Comparison of ENCODE assay signal across 12 cellular contexts in the genomic region with DNA sequence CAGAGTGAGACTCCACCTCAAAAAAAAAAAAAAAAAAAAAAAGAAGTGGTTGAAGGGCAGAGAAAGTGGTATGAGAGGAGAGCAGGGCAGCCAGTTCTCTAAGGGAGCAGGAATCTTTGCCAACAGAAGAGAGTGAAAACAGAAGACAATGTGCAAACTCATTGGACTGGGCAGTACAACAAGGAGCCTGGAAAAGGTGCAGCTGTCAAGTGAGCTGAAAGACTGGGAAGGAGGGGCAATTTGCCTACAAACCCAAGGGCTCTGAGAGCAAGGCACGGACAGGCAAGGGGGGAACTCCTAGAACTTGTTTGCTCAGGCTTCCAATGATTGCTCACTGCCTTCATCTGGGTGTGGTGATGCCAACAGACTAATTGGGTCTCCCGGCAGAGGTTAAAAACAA. TPM values are rescaled to one million over a fixed set of nuclear protein-coding genes. Genes with fewer than 3 reads are reported as not detected.
DNase-seq lines count a peak whose midpoint lies in the region; ATAC-seq and TF ChIP-seq lines count a peak whose summit lies in the region.
"Had no signal": no experiment of that assay in that cellular context is flagged by ENCODE, and none has a peak within 500 bp of the region (broad histone marks: within the 10 kb centered on the region; RNA-seq: fewer than 3 reads in every experiment).

No MANE protein-coding gene starts in this region.

- no peak overlapping the region for H3K4me3 ChIP-seq in lower leg skin (ENCODE audit: low read depth, poor library complexity, severe bottlenecking)
- H3K4me3 ChIP-seq: tibial nerve had no signal

- peaks cover 4% of the 10 kb centered on the region for H3K4me1 Mint-ChIP-seq in osteocyte (ENCODE audit: unreplicated experiment)

- intact Hi-C loops in lower leg skin (cut with DNase I; ENCODE audit: low total_unique reads) = no loop called here

- DNase-seq in Ammon's horn (ENCODE audit: low spot score) = peak; percentile 77
- peak; percentile 14 for DNase-seq in NCI-H510A (lab: John Stamatoyannopoulos, UW)
- DNase-seq in fibroblast of peridontal ligament (ENCODE audit: extremely low read depth) = peak; percentile 23
- no peak for DNase-seq in osteocyte (ENCODE audit: extremely low spot score, unreplicated experiment)
- DNase-seq in lower leg skin (ENCODE audit: low spot score in 2 of 2) = no peak
- no peak for DNase-seq in H4 (ENCODE audit: low spot score)
- DNase-seq: activated CD4-positive, CD25-positive, alpha-beta regulatory T cell treated with anti-CD3 and anti-CD28 coated beads, Interleukin-2, amount 50 U/mL, for 72 hours; Caco-2 had no signal

- no peak overlapping the region for H3K4me3 Mint-ChIP-seq in osteocyte (ENCODE audit: unreplicated experiment)

- peak overlapping the region; percentile 28 for H3K27ac Mint-ChIP-seq in osteocyte (ENCODE audit: unreplicated experiment)

- no peak for ATAC-seq in HG03045 (IDR thresholded peaks at IDR 0.05; ENCODE audit: unreplicated experiment)
- no peak for ATAC-seq in GM21723 (IDR thresholded peaks at IDR 0.05; ENCODE audit: unreplicated experiment)
- ATAC-seq: Panc1 had no signal

- H3K36me3 Mint-ChIP-seq in osteocyte (ENCODE audit: unreplicated experiment) = peaks cover 10% of the 10 kb centered on the region

- no peaks in the 10 kb centered on the region for H3K27me3 Mint-ChIP-seq in osteocyte (ENCODE audit: unreplicated experiment)

- TF ChIP-seq CTCF in osteocyte (IDR thresholded peaks at IDR 0.05) = no peak
- no peak for TF ChIP-seq CTCF in lower leg skin (IDR thresholded peaks at IDR 0.05)

- TF ChIP-seq POLR2A in lower leg skin (IDR thresholded peaks at IDR 0.05) = no peak

- 26 to 38% methylated on average over 2 of the region's 2 CpGs for WGBS in lower leg skin, 2 donors

- H3K9me3 Mint-ChIP-seq in osteocyte (ENCODE audit: unreplicated experiment) = no peaks in the 10 kb centered on the region

RNA-seq across cellular contexts. Expression of gene ACTR1A, which starts 9.5 kb away (rescaled TPM):
- total RNA-seq in osteocyte = 120 and 123 TPM in 2 replicates
- 100 to 1,000 TPM in 2 of 4 donors, 10 to 100 TPM in 2; 77.7 to 131 (median 106) TPM for total RNA-seq in lower leg skin
- total RNA-seq in H4 (2014; rRNA removed; shearing (Covaris generic)) = 100 and 172 TPM in 2 replicates

RNA-seq across cellular contexts. Expression of gene SUFU, which starts 10.8 kb away (rescaled TPM):
- total RNA-seq in osteocyte (16.4 and 16.9 TPM in 2 replicates), lower leg skin (10 to 100 TPM; 15.8 to 19.8 (median 18.0) TPM)
- 1.7 and 2.8 TPM in 2 replicates for total RNA-seq in H4 (2014; rRNA removed; shearing (Covaris generic))

RNA-seq across cellular contexts. Expression of gene C10orf95, which starts 41.6 kb away (rescaled TPM):
- total RNA-seq in osteocyte (not detected in 2 replicates), lower leg skin (10 to 100 TPM in 3 of 4 donors, 1 to 10 TPM in 1; 7.6 to 17.3 (median 11.5) TPM)
- not detected in 2 replicates for total RNA-seq in H4 (2014; rRNA removed; shearing (Covaris generic))

Comparison
In these comparisons a context has a peak if more than half of its experiments do, and no peak if none do; other contexts are left out.
1. DNase-seq: peak in Ammon's horn (single experiment), NCI-H510A (single experiment) and fibroblast of peridontal ligament (single experiment); none in osteocyte (single experiment), lower leg skin (0 of 2) and H4 (single experiment).